In the genomic region with DNA sequence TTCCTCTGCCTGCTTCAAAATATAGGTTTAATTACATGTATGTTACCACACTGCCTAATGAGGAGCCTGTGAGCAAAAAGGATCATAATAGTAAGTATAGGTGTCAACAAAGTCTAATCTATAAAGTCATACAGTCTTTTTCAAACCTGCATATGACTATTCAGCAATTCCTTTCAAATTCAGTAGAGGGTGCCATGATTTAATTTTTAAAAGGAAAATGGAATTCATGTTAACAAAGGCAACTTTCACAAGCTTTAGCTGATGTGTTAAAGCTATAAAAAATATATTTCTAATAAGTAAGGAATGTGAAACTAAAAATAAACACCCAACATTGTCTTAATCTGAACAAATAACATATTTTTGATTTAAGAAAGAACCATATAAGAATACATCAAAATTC, we compare ENCODE assay signal across 10 cellular contexts. TPM values are rescaled to one million over a fixed set of nuclear protein-coding genes. Genes with fewer than 3 reads are reported as not detected.
A peak's percentile ranks its signal among the peaks of the same experiment; 100 is the strongest.
DNase-seq lines count a peak whose midpoint lies in the region; ATAC-seq, FAIRE-seq and TF ChIP-seq lines count a peak whose summit lies in the region.
"Had no signal": no experiment of that assay in that cellular context is flagged by ENCODE, and none has a peak within 500 bp of the region (broad histone marks: within the 10 kb centered on the region; RNA-seq: fewer than 3 reads in every experiment).

No MANE protein-coding gene starts in this region.

- DNase-seq in BE2C (no peak), HS-5 (ENCODE audit: low read depth) (peak; percentile 5), MCF 10A (ENCODE audit: unreplicated experiment) (peak; percentile 28), lung (ENCODE audit: low spot score) (no peak), hepatic stellate cell (ENCODE audit: low spot score) (no peak), H54 (ENCODE audit: insufficient read length, low spot score) (no peak), NCI-H69 (lab: John Stamatoyannopoulos, UW) (no peak)

- no peaks in the 10 kb centered on the region for H3K36me3 ChIP-seq in BE2C
- no peaks in the 10 kb centered on the region for H3K36me3 ChIP-seq in lung (ENCODE audit: control insufficient read depth in 2 of 2, insufficient read depth in 2 of 2, low read length in 2 of 2)

- H3K27me3 ChIP-seq in BE2C (peaks cover 53% of the 10 kb centered on the region), lung (ENCODE audit: control insufficient read depth, insufficient read depth) (no peaks in the 10 kb centered on the region)

- peak; percentile 60 for ATAC-seq in lung (ENCODE audit: insufficient read depth, low FRiP score)
- ATAC-seq in HG03571 (IDR thresholded peaks at IDR 0.05; ENCODE audit: unreplicated experiment), result no peak

- no peak overlapping the region for H3K27ac ChIP-seq in lung (ENCODE audit: low read depth in 1 of 2, low read length in 1 of 2)
- H3K27ac ChIP-seq: epithelial cell of prostate, HL-60 had no signal

- H3K4me1 ChIP-seq in BE2C (no peaks in the 10 kb centered on the region), lung (ENCODE audit: control insufficient read depth in 2 of 2, insufficient read depth in 2 of 2, low read length in 2 of 2) (peaks cover 0 to 2% of the 10 kb centered on the region in 2 donors)

- no peak overlapping the region for H3K4me3 Mint-ChIP-seq in MCF 10A (ENCODE audit: unreplicated experiment)

- TF ChIP-seq POLR2A in H54 (IDR thresholded peaks at IDR 0.05; ENCODE audit: low read depth, low read length), result no peak

- intact Hi-C loops in MCF 10A (cut with micrococcal nuclease), result loop anchor here (1.0 kb wide), 2 partner anchors 132 to 144 kb away; no protein-coding TSS in a partner anchor

- H3K4me3 ChIP-seq in BE2C (ENCODE audit: low read depth, low read length) (no peak overlapping the region), lung (no peak overlapping the region)

- POLR2A ChIA-PET in MCF 10A (lab: Yijun Ruan, JAX), result interaction anchor here (0.7 to 2.1 kb wide), 4 partner anchors 52 to 143 kb away, joined by 4 to 20 read pairs (median 11); partner anchors contain the start of gene MPP7

- no peaks in the 10 kb centered on the region for H3K9me3 ChIP-seq in BE2C
- H3K9me3 ChIP-seq in lung (ENCODE audit: control insufficient read depth in 2 of 2, insufficient read depth in 1 of 2, low read length in 1 of 2), result no peaks in the 10 kb centered on the region

- CTCF ChIA-PET in MCF 10A (lab: Yijun Ruan, JAX), result interaction anchor here (0.7 to 10.6 kb wide), 10 partner anchors 9 to 148 kb away, joined by 3 to 154 read pairs (median 5); partner anchors contain the start of gene MPP7

- H3K36me3 Mint-ChIP-seq in MCF 10A (ENCODE audit: insufficient read depth, unreplicated experiment), result no peaks in the 10 kb centered on the region

- no peak overlapping the region for H3K27ac Mint-ChIP-seq in MCF 10A (ENCODE audit: low read depth, unreplicated experiment)

- no peak for FAIRE-seq in H54 (lab: Jason Lieb, UNC)

- BruUV-seq in MCF 10A (replicated peaks; lab: Mats Ljungman, UMichigan), result no TSS peak

- TF ChIP-seq CTCF in BE2C (IDR thresholded peaks at IDR 0.05; ENCODE audit: low read depth, low read length) (peak; percentile 25; the same call in 1 of the 2 replicates), MCF 10A (IDR thresholded peaks at IDR 0.05; ENCODE audit: unreplicated experiment) (peak; percentile 60), lung (IDR thresholded peaks at IDR 0.05; ENCODE audit: control extremely low read depth, extremely low read depth) (no peak)

- H3K9me3 Mint-ChIP-seq in MCF 10A (ENCODE audit: unreplicated experiment), result no peaks in the 10 kb centered on the region

- H3K4me1 Mint-ChIP-seq in MCF 10A (ENCODE audit: insufficient read depth, unreplicated experiment), result peaks cover 17% of the 10 kb centered on the region

- H3K27me3 Mint-ChIP-seq in MCF 10A (ENCODE audit: insufficient read depth, unreplicated experiment), result no peaks in the 10 kb centered on the region

RNA-seq across cellular contexts. Expression of gene MPP7, which starts 52.1 kb away (rescaled TPM):
- polyA plus RNA-seq in BE2C (2012; ENCODE audit: insufficient read depth, insufficient read length, low read depth), result not detected
- total RNA-seq in MCF 10A (2022) (4.1 and 5.4 TPM in 2 replicates), lung (10 to 100 TPM; 30.8 to 37.2 TPM)
- polyA plus RNA-seq in lung, result 1 to 10 TPM; 7.0 to 7.7 TPM

Comparison
In these comparisons a context has a peak if more than half of its experiments do, and no peak if none do; other contexts are left out.
1. DNase-seq: peak in HS-5 (single experiment) and MCF 10A (single experiment); none in BE2C (single experiment), lung (single experiment), hepatic stellate cell (single experiment), H54 (single experiment) and NCI-H69 (single experiment).